Comparison of ENCODE assay signal across 8 cellular contexts in genomic region chr5:77843570-77844407, GRCh38.
A peak's percentile ranks its signal among the peaks of the same experiment; 100 is the strongest.
DNase-seq lines count a peak whose midpoint lies in the region; ATAC-seq, FAIRE-seq and TF ChIP-seq lines count a peak whose summit lies in the region.

No MANE protein-coding gene starts in this region.

- no peak for TF ChIP-seq POLR2A in HepG2 (IDR thresholded peaks at IDR 0.05; ENCODE audit: insufficient read depth in 1 of 2, low read depth in 2 of 2, low read length in 2 of 2)
- TF ChIP-seq POLR2A in vagina (IDR thresholded peaks at IDR 0.05), result no peak

- no peaks in the 10 kb centered on the region for H3K9me3 ChIP-seq in liver (ENCODE audit: control insufficient read depth in 4 of 4, low read length in 3 of 4)
- H3K9me3 ChIP-seq in HepG2 (ENCODE audit: low read length), result no peaks in the 10 kb centered on the region
- no peaks in the 10 kb centered on the region for H3K9me3 ChIP-seq in fibroblast of lung (ENCODE audit: control insufficient read depth, insufficient read depth, low read depth, low read length)
- H3K9me3 ChIP-seq in vagina, result no peaks in the 10 kb centered on the region

- 53% methylated on average over 24 of the region's 24 CpGs for WGBS in liver
- WGBS in HepG2 (ENCODE audit: low lambda C conversion rate), result 64% methylated on average over 21 of the region's 24 CpGs

- no TSS peak for BruUV-seq in HepG2 (replicated peaks; lab: Mats Ljungman, UMichigan)

- TF ChIP-seq CTCF in liver (IDR thresholded peaks at IDR 0.05; ENCODE audit: low read depth, low read length, missing input control) (no peak), HepG2 (CRISPR knock-in tag; IDR thresholded peaks at IDR 0.05) (no peak), fibroblast of lung (conservative IDR thresholded peaks at IDR 0.05 in 1 of 2, IDR thresholded peaks at IDR 0.05 in 1 of 2; ENCODE audit: low read depth in 1 of 2, low read length in 2 of 2) (no peak), natural killer cell (IDR thresholded peaks at IDR 0.05) (no peak), vagina (IDR thresholded peaks at IDR 0.05) (no peak), foreskin keratinocyte (conservative IDR thresholded peaks at IDR 0.05) (no peak), D721Med (IDR thresholded peaks at IDR 0.05; ENCODE audit: insufficient read depth, missing control alignments) (no peak)

- H3K36me3 Mint-ChIP-seq in natural killer cell, result no peaks in the 10 kb centered on the region

- TF ChIP-seq EP300 in HepG2 (IDR thresholded peaks at IDR 0.05; ENCODE audit: low read depth in 2 of 2, low read length in 2 of 2), result no peak
- TF ChIP-seq EP300 in HepG2 (CRISPR knock-in tag; IDR thresholded peaks at IDR 0.05; ENCODE audit: borderline replicate concordance), result no peak

- H2AFZ ChIP-seq in HepG2 (ENCODE audit: low read length), result no peak overlapping the region
- peak overlapping the region; percentile 94 for H2AFZ ChIP-seq in fibroblast of lung (ENCODE audit: low read length)

- ATAC-seq in HepG2 (no peak), natural killer cell (peak in 1 of 3 donors; percentile 38), foreskin keratinocyte (no peak)

- no peak overlapping the region for H3K27ac Mint-ChIP-seq in natural killer cell

- H4K20me1 ChIP-seq in HepG2 (ENCODE audit: insufficient read depth, low read length) (no peaks in the 10 kb centered on the region), fibroblast of lung (ENCODE audit: control insufficient read depth, extremely low read depth, insufficient read depth, low read length) (no peaks in the 10 kb centered on the region)

- peaks cover 12 to 15% of the 10 kb centered on the region in 2 donors for H3K4me1 Mint-ChIP-seq in natural killer cell

- intact Hi-C loops in HepG2 (cut with micrococcal nuclease; ENCODE audit: unreplicated experiment) (no loop called here), natural killer cell (cut with micrococcal nuclease) (no loop called here), vagina (cut with DNase I) (no loop called here)

- H3K9ac ChIP-seq in liver (ENCODE audit: low read depth in 1 of 2, low read length in 2 of 2) (peak overlapping the region in 1 of 2 donors; percentile 28), HepG2 (ENCODE audit: insufficient read depth, low read depth, low read length) (no peak overlapping the region), fibroblast of lung (ENCODE audit: insufficient read depth, low read length) (no peak overlapping the region)

- H3K27me3 Mint-ChIP-seq in natural killer cell (ENCODE audit: low read depth in 2 of 2), result peaks cover 51 to 71% of the 10 kb centered on the region in 2 donors

- no peak overlapping the region for H3K27ac ChIP-seq in liver (ENCODE audit: low read depth in 1 of 2, low read length in 2 of 2)
- no peak overlapping the region for H3K27ac ChIP-seq in HepG2 (ENCODE audit: extremely low read length, insufficient read depth, low read length)
- H3K27ac ChIP-seq in fibroblast of lung (ENCODE audit: insufficient read depth, low read length), result no peak overlapping the region
- peak overlapping the region; percentile 0 for H3K27ac ChIP-seq in vagina
- H3K27ac ChIP-seq in foreskin keratinocyte, result no peak overlapping the region

- FAIRE-seq in HepG2 (lab: Jason Lieb, UNC) (no peak), D721Med (lab: Jason Lieb, UNC) (no peak)

- H3K4me3 ChIP-seq in liver (ENCODE audit: low read depth in 1 of 3, low read length in 3 of 3) (peak overlapping the region in 2 of 3 donors; percentile 58 to 65), HepG2 (replicated peaks in 1 of 3; ENCODE audit: insufficient read depth in 1 of 3, low read depth in 2 of 3, low read length in 3 of 3) (no peak overlapping the region), fibroblast of lung (replicated peaks in 1 of 4; ENCODE audit: control extremely low read depth in 1 of 4, insufficient read depth in 1 of 4, low read depth in 3 of 4, low read length in 4 of 4) (peak overlapping the region; percentile 33 to 61 (median 54)), vagina (peak overlapping the region; percentile 44 to 47)

- no peak for TF ChIP-seq RAD21 in liver (IDR thresholded peaks at IDR 0.05)
- no peak for TF ChIP-seq RAD21 in HepG2 (CRISPR knock-in tag; IDR thresholded peaks at IDR 0.05)

- peak overlapping the region; percentile 70 for H3K4me3 Mint-ChIP-seq in natural killer cell

- DNase-seq in HepG2 (ENCODE audit: low spot score), result no peak
- peak in 1 of 2 donors; percentile 7 for DNase-seq in fibroblast of lung (ENCODE audit: low read depth in 2 of 2)
- no peak for DNase-seq in natural killer cell
- no peak for DNase-seq in vagina (ENCODE audit: extremely low spot score in 2 of 2)
- no peak for DNase-seq in foreskin keratinocyte
- DNase-seq in OCI-M1 (lab: John Stamatoyannopoulos, UW), result no peak
- DNase-seq in D721Med (ENCODE audit: insufficient read length, low spot score), result no peak

- in situ Hi-C loops in HepG2 (cut with HindIII; ENCODE audit: extremely low pct_ligation_motif_present, low pct_unique_long_range_greater_than_20kb), result no loop called here

- H3K27me3 ChIP-seq in liver (ENCODE audit: control insufficient read depth in 4 of 4, insufficient read depth in 4 of 4, low read length in 3 of 4) (no peaks in the 10 kb centered on the region), HepG2 (ENCODE audit: control insufficient read depth in 1 of 2, insufficient read depth in 2 of 2, low read length in 2 of 2) (peaks cover 1 to 6% of the 10 kb centered on the region in 2 experiments; a peak in 3 of 5 replicates), fibroblast of lung (ENCODE audit: control insufficient read depth, insufficient read depth, low read length) (no peaks in the 10 kb centered on the region), vagina (no peaks in the 10 kb centered on the region), foreskin keratinocyte (peaks cover 100% of the 10 kb centered on the region)

- no peaks in the 10 kb centered on the region for H3K9me3 Mint-ChIP-seq in natural killer cell

- CTCF ChIA-PET in HepG2 (lab: Yijun Ruan, JAX; ENCODE audit: low intra/inter-chr PET ratio, low total read pairs), result no interaction called here

- POLR2A ChIA-PET in HepG2 (lab: Yijun Ruan, JAX), result no interaction called here

- H3K4me1 ChIP-seq in liver (ENCODE audit: control insufficient read depth in 4 of 4, insufficient read depth in 4 of 4, low read length in 3 of 4) (peaks cover 0 to 5% (median 3%) of the 10 kb centered on the region in 4 donors), HepG2 (ENCODE audit: insufficient read depth, low read length) (no peaks in the 10 kb centered on the region), fibroblast of lung (ENCODE audit: control insufficient read depth, extremely low read depth, insufficient read depth, low read length) (no peaks in the 10 kb centered on the region), vagina (no peaks in the 10 kb centered on the region), foreskin keratinocyte (no peaks in the 10 kb centered on the region)

- no peak overlapping the region for H3K4me2 ChIP-seq in HepG2 (ENCODE audit: low read depth, low read length)
- H3K4me2 ChIP-seq in fibroblast of lung (ENCODE audit: extremely low read depth, insufficient read depth, low read length), result peak overlapping the region; percentile 95

- H3K36me3 ChIP-seq in liver (ENCODE audit: control insufficient read depth in 4 of 4, insufficient read depth in 3 of 4, low read depth in 1 of 4, low read length in 3 of 4) (peaks cover 0 to 1% (median 0%) of the 10 kb centered on the region in 4 donors), HepG2 (replicated peaks in 1 of 2; ENCODE audit: control insufficient read depth in 1 of 2, insufficient read depth in 2 of 2, low read length in 2 of 2) (no peaks in the 10 kb centered on the region), fibroblast of lung (ENCODE audit: control insufficient read depth, insufficient read depth, low read length) (no peaks in the 10 kb centered on the region), vagina (no peaks in the 10 kb centered on the region)

- no peaks in the 10 kb centered on the region for H3K79me2 ChIP-seq in HepG2 (ENCODE audit: insufficient read depth, low read length)
- no peaks in the 10 kb centered on the region for H3K79me2 ChIP-seq in fibroblast of lung (ENCODE audit: control insufficient read depth, insufficient read depth, low read length)

TF ChIP-seq in liver, 16 proteins besides CTCF, POLR2A, EP300 and RAD21 (continues in another document):
- no peak for TF ChIP-seq FOXA1 (IDR thresholded peaks at IDR 0.05)
- no peak for TF ChIP-seq GABPA (IDR thresholded peaks at IDR 0.05 in 1 of 2, conservative IDR thresholded peaks at IDR 0.05 in 1 of 2)
- TF ChIP-seq, protein P1, sequence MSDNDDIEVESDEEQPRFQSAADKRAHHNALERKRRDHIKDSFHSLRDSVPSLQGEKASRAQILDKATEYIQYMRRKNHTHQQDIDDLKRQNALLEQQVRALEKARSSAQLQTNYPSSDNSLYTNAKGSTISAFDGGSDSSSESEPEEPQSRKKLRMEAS (IDR thresholded peaks at IDR 0.05), result no peak
- no peak for TF ChIP-seq RXRA (IDR thresholded peaks at IDR 0.05)
- TF ChIP-seq YY1 (IDR thresholded peaks at IDR 0.05), result no peak
- TF ChIP-seq TAF1 (conservative IDR thresholded peaks at IDR 0.05), result no peak
- no peak for TF ChIP-seq EGR1 (IDR thresholded peaks at IDR 0.05; ENCODE audit: low read depth in 2 of 2)
- no peak for TF ChIP-seq HNF4G (IDR thresholded peaks at IDR 0.05)
- no peak for TF ChIP-seq NR2F2 (IDR thresholded peaks at IDR 0.05)
- no peak for TF ChIP-seq SP1 (IDR thresholded peaks at IDR 0.05)
- TF ChIP-seq HNF4A (conservative IDR thresholded peaks at IDR 0.05), result no peak

TF ChIP-seq in HepG2, 621 proteins besides CTCF, POLR2A, EP300 and RAD21 (continues in another document):
- TF ChIP-seq ZBTB8A (CRISPR knock-in tag; IDR thresholded peaks at IDR 0.05; ENCODE audit: borderline replicate concordance, low read depth) (no peak), FOXA3 (CRISPR knock-in tag; IDR thresholded peaks at IDR 0.05) (no peak), TCF7L2 (IDR thresholded peaks at IDR 0.05; ENCODE audit: low read depth, low read length) (no peak), HMG20B (CRISPR knock-in tag; conservative IDR thresholded peaks at IDR 0.05) (no peak), ATM (IDR thresholded peaks at IDR 0.05; ENCODE audit: borderline replicate concordance) (no peak)
- TF ChIP-seq, protein P2, sequence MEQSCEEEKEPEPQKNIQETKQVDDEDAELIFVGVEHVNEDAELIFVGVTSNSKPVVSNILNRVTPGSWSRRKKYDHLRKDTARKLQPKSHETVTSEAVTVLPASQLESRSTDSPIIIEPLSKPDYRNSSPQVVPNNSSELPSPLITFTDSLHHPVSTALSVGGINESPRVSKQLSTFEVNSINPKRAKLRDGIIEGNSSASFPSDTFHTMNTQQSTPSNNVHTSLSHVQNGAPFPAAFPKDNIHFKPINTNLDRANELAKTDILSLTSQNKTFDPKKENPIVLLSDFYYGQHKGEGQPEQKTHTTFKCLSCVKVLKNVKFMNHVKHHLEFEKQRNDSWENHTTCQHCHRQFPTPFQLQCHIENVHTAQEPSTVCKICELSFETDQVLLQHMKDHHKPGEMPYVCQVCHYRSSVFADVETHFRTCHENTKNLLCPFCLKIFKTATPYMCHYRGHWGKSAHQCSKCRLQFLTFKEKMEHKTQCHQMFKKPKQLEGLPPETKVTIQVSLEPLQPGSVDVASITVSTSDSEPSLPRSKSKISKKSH (CRISPR knock-in tag; IDR thresholded peaks at IDR 0.05; ENCODE audit: borderline replicate concordance), result no peak

Comparison
In these comparisons a context has a peak if more than half of its experiments do, and no peak if none do; other contexts are left out.
1. H3K4me3 ChIP-seq: peak in liver (2 of 3), fibroblast of lung (4 of 4) and vagina (2 of 2); none in HepG2 (0 of 3).